Comparison of ENCODE assay signal across 8 cellular contexts in the genomic region with DNA sequence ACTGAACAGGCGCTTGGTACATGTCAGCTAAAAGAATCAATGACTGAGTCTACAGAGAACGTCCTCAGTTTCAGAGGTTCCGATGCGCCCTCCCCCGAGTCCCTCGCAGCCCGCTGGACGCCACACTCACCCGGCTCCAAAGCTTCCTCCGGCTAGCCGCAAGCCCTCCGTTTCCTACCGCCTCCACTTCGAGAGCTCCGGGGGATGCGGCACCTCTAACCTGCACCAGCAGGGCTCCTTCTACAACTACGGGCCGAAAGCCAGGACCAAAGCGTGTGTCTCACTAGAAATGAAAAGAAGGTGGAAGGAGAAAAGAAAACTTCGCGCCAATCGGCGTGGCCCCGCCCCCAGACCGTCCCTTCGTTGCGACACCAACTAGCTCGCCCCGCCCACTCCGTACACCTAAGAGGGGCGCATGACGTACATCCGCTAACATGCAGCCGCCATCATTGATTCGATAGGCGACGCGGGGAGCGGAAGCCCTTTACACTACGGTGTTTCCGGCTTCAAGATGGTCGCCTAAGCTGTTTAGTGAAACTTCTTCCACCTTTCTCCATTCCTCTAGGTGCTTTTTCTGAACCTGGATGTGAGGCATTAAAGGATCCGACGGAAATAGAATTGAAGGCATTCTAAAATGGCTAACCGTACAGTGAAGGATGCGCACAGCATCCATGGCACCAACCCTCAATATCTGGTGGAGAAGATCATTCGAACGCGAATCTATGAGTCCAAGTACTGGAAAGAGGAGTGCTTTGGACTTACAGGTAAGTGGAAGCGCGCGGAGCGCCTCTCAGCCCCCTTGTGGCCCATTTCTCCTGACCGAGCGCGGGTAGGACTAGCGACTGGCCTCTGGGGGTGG. TPM values are rescaled to one million over a fixed set of nuclear protein-coding genes. Genes with fewer than 3 reads are reported as not detected.
A peak's percentile ranks its signal among the peaks of the same experiment; 100 is the strongest.
DNase-seq lines count a peak whose midpoint lies in the region; ATAC-seq and TF ChIP-seq lines count a peak whose summit lies in the region.

ORC1 (minus strand) TSS at position 308 of the 859 bp plus-strand sequence. CDS start 2,200 bp downstream, outside the sequence.
PRPF38A (plus strand) TSS at position 487 of the 859 bp plus-strand sequence; CDS start at position 635, 148 bp downstream.

- peaks cover 15 to 53% (median 34%) of the 10 kb centered on the region in 6 donors for H3K4me1 ChIP-seq in spleen

- 0% methylated on average over 53 to 57 of the region's 57 CpGs for WGBS in spleen, 5 donors

- in situ Hi-C loops in GM18951 (cut with MboI; ENCODE audit: low sequenced_read_pairs, unreplicated experiment), result no loop called here

- CTCF ChIA-PET in WTC11 (lab: Charles Lee), result interaction anchor here (0.6 to 1.6 kb wide), 6 partner anchors 21 to 282 kb away, joined by 3 to 13 read pairs (median 4); partner anchors contain the start of gene TUT4

- intact Hi-C loops in spleen (cut with DNase I; ENCODE audit: low total_unique reads), result no loop called here

- H3K9me3 ChIP-seq in spleen, result no peaks in the 10 kb centered on the region

- TF ChIP-seq POLR2A in GM18951 (IDR thresholded peaks at IDR 0.05; ENCODE audit: extremely low read depth, insufficient read depth, insufficient read length) (peak; percentile 76), spleen (IDR thresholded peaks at IDR 0.05) (peak in 1 of 3 donors; percentile 31)

- H3K9me3 Mint-ChIP-seq in WTC11 (no peaks in the 10 kb centered on the region), immature natural killer cell (no peaks in the 10 kb centered on the region)

- H3K4me1 Mint-ChIP-seq in WTC11 (peaks cover 23% of the 10 kb centered on the region), immature natural killer cell (peaks cover 33 to 54% of the 10 kb centered on the region in 2 donors)

- TF ChIP-seq CTCF in AG09319 (IDR thresholded peaks at IDR 0.05; ENCODE audit: low read depth, low read length), result peak; percentile 58
- no peak for TF ChIP-seq CTCF in WTC11 (IDR thresholded peaks at IDR 0.05)
- TF ChIP-seq CTCF in cardiac fibroblast (IDR thresholded peaks at IDR 0.05; ENCODE audit: low read depth, low read length), result peak; percentile 76
- TF ChIP-seq CTCF in spleen (IDR thresholded peaks at IDR 0.05 in 8 of 11, conservative IDR thresholded peaks at IDR 0.05 in 3 of 11), result peak in 8 of 11 experiments; percentile 9 to 63 (median 46)

- POLR2A ChIA-PET in WTC11 (lab: Charles Lee), result interaction anchor here (0.5 to 1.9 kb wide), 17 partner anchors 12 to 349 kb away, joined by 3 to 16 read pairs (median 3); partner anchors contain the start of genes BTF3L4, CC2D1B, SHISAL2A and TUT4

- H3K27ac ChIP-seq in spleen, result peak within 1 kb of the TSS; percentile 80 to 96 (median 94)

- H3K4me3 ChIP-seq in cardiac fibroblast (replicated peaks in 1 of 2; ENCODE audit: low read depth in 2 of 2, low read length in 2 of 2) (peak within 1 kb of the TSS; percentile 71 to 90), spleen (peak within 1 kb of the TSS; percentile 61 to 90 (median 82))

- H3K36me3 ChIP-seq in spleen, result peaks cover 3 to 49% (median 24%) of the 10 kb centered on the region in 6 donors

- ATAC-seq in HG03196 (IDR thresholded peaks at IDR 0.05; ENCODE audit: unreplicated experiment) (peak; percentile 96), WTC11 (peak; percentile 92)

- peaks cover 52% of the 10 kb centered on the region for H3K36me3 Mint-ChIP-seq in WTC11
- H3K36me3 Mint-ChIP-seq in immature natural killer cell, result peaks cover 14 to 27% (median 16%) of the 10 kb centered on the region in 3 donors

- H3K27me3 ChIP-seq in spleen (replicated peaks in 1 of 7), result no peaks in the 10 kb centered on the region

- H3K4me3 Mint-ChIP-seq in WTC11 (peak within 1 kb of the TSS; percentile 100), immature natural killer cell (peak within 1 kb of the TSS; percentile 99 to 100 (median 99))

- H3K27me3 Mint-ChIP-seq in WTC11 (ENCODE audit: low read depth) (no peaks in the 10 kb centered on the region), immature natural killer cell (ENCODE audit: low read depth in 3 of 3) (peaks cover 4 to 12% (median 9%) of the 10 kb centered on the region in 3 donors)

- H3K27ac Mint-ChIP-seq in WTC11, result peak within 1 kb of the TSS; percentile 100
- H3K27ac Mint-ChIP-seq in immature natural killer cell, result peak within 1 kb of the TSS; percentile 94 to 99 (median 99)

- DNase-seq in AG09319 (ENCODE audit: extremely low read depth, low read depth), result peak; percentile 88
- DNase-seq in NCI-H226, result peak; percentile 94
- DNase-seq in WTC11 (ENCODE audit: low spot score), result peak; percentile 98
- DNase-seq in cardiac fibroblast (ENCODE audit: low read depth in 2 of 2), result peak; percentile 98
- peak; percentile 94 for DNase-seq in immature natural killer cell
- peak; percentile 99 for DNase-seq in spleen

TF ChIP-seq in WTC11, 78 proteins besides CTCF, POLR2A, EP300 and RAD21 (continues in another document):
- TF ChIP-seq TEAD1 (CRISPR knock-in tag; IDR thresholded peaks at IDR 0.05) (no peak), NFE2L1 (CRISPR knock-in tag; IDR thresholded peaks at IDR 0.05) (no peak), ZNF263 (CRISPR knock-in tag; IDR thresholded peaks at IDR 0.05; ENCODE audit: low read depth) (no peak), GABPB1 (CRISPR knock-in tag; IDR thresholded peaks at IDR 0.05) (peak; percentile 75), E2F5 (CRISPR knock-in tag; IDR thresholded peaks at IDR 0.05) (peak; percentile 90), SOX15 (CRISPR knock-in tag; IDR thresholded peaks at IDR 0.05) (no peak), ATF6 (CRISPR knock-in tag; IDR thresholded peaks at IDR 0.05) (no peak), KAT7 (CRISPR knock-in tag; IDR thresholded peaks at IDR 0.05; ENCODE audit: borderline replicate concordance) (no peak), ARID4B (CRISPR knock-in tag; IDR thresholded peaks at IDR 0.05; ENCODE audit: borderline replicate concordance) (0 out of 2 replicates have a peak, but pooled peaks have one; percentile 55)

RNA-seq across cellular contexts. Expression of gene ORC1, which starts in this region (rescaled TPM):
- 33.6 to 45.2 TPM (median 34.0 TPM) in 3 replicates for total RNA-seq in WTC11 (2021)
- polyA plus RNA-seq in immature natural killer cell, result 1 to 10 TPM in 1 of 3 donors, under 1 TPM in 2; 0.46 to 1.2 (median 0.58) TPM
- total RNA-seq in spleen, result 1 to 10 TPM in 5 of 7 donors, under 1 TPM in 2; 0.60 to 5.4 (median 2.7) TPM
- 1 to 10 TPM; 1.0 to 1.6 (median 1.3) TPM for polyA plus RNA-seq in spleen

RNA-seq across cellular contexts. Expression of gene PRPF38A, which starts in this region (rescaled TPM):
- 59.6 to 62.4 TPM (median 59.7 TPM) in 3 replicates for total RNA-seq in WTC11 (2021)
- polyA plus RNA-seq in immature natural killer cell, result 10 to 100 TPM; 34.3 to 56.6 (median 42.0) TPM
- total RNA-seq in spleen, result 10 to 100 TPM; 21.7 to 50.4 (median 41.7) TPM
- polyA plus RNA-seq in spleen, result 10 to 100 TPM; 13.8 to 18.1 (median 15.2) TPM

Comparison
In these comparisons a context has a peak if more than half of its experiments do, and no peak if none do; other contexts are left out.
1. Peak in every context shown above with its lines: DNase-seq, ATAC-seq, H3K4me3 ChIP-seq and H3K27ac ChIP-seq.